In the genomic region with DNA sequence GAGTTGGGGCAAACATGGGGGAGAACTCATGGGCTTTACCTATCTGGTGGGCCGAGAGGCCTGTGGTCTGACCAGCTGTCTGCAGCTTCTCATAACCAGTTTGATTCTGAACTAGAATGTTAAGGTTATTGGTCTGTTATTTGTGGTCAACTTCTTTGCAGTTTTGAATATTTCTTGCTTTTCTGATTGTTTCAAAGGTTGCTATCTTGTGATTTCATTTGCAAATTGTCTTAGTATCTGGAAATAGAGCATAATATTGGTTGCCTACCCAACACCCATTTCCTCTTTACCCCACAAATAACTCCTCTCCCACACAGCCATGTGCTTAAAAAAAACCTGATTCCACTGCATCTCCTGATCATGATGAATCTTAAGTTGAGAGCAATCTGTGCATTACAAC, we compare ENCODE assay signal across 14 cellular contexts. TPM values are rescaled to one million over a fixed set of nuclear protein-coding genes. Genes with fewer than 3 reads are reported as not detected.
DNase-seq lines count a peak whose midpoint lies in the region; ATAC-seq, FAIRE-seq and TF ChIP-seq lines count a peak whose summit lies in the region.
"Had no signal": no experiment of that assay in that cellular context is flagged by ENCODE, and none has a peak within 500 bp of the region (broad histone marks: within the 10 kb centered on the region; RNA-seq: fewer than 3 reads in every experiment).

No MANE protein-coding gene starts in this region.

- TF ChIP-seq RAD21 in GM12878 (IDR thresholded peaks at IDR 0.05; ENCODE audit: insufficient read depth, low read depth, low read length), result no peak

- BruUV-seq in GM12878 (replicated peaks; lab: Mats Ljungman, UMichigan), result no TSS peak

- peak in 1 of 2 experiments; percentile 64; a peak in 2 of 4 replicates for TF ChIP-seq EP300 in GM12878 (IDR thresholded peaks at IDR 0.05; ENCODE audit: borderline replicate concordance in 1 of 2, control insufficient read depth in 1 of 2, low read depth in 2 of 2, low read length in 2 of 2)
- no peak for TF ChIP-seq EP300 in transverse colon (IDR thresholded peaks at IDR 0.05; ENCODE audit: low read depth)

- ATAC-seq in GM18499 (IDR thresholded peaks at IDR 0.05; ENCODE audit: insufficient read depth, unreplicated experiment) (peak; percentile 46), GM21390 (IDR thresholded peaks at IDR 0.05; ENCODE audit: unreplicated experiment) (peak; percentile 69), HG03175 (IDR thresholded peaks at IDR 0.05; ENCODE audit: unreplicated experiment) (peak; percentile 53), GM12878 (peak; percentile 69)
- ATAC-seq: activated CD4-positive, CD25-positive, alpha-beta regulatory T cell treated with anti-CD3 and anti-CD28 coated beads, Interleukin-2, amount 50 U/mL, for 24 hours; psoas muscle had no signal

- FAIRE-seq in GM12878 (lab: Jason Lieb, UNC), result no peak

- in situ Hi-C loops in GM12878 (cut with MboI), result no loop called here
- in situ Hi-C loops in transverse colon (cut with MboI; ENCODE audit: low pct_ligation_motif_present in 1 of 4, low pct_unique_long_range_greater_than_20kb in 1 of 4, low sequenced_read_pairs in 3 of 4), result no loop called here

- H3K4me1 ChIP-seq in GM12878 (ENCODE audit: control insufficient read depth, insufficient read depth, low read length), result peaks cover 33% of the 10 kb centered on the region
- H3K4me1 ChIP-seq in transverse colon, result peaks cover 0 to 6% (median 0%) of the 10 kb centered on the region in 4 donors
- H3K4me1 ChIP-seq: psoas muscle had no signal

- peaks cover 2% of the 10 kb centered on the region; the same call in 1 of the 3 replicates for H3K9me3 ChIP-seq in GM12878 (replicated peaks; ENCODE audit: control insufficient read depth, insufficient read depth, low read length)
- no peaks in the 10 kb centered on the region for H3K9me3 ChIP-seq in transverse colon
- H3K9me3 ChIP-seq: psoas muscle had no signal

- H3K27ac ChIP-seq in GM12878 (ENCODE audit: control insufficient read depth, insufficient read depth) (no peak overlapping the region), transverse colon (no peak overlapping the region)
- H3K27ac ChIP-seq: C4-2B, psoas muscle had no signal

- 24% methylated on average over 1 of the region's 1 CpG for WGBS in GM12878 (ENCODE audit: insufficient coverage, insufficient replicate concordance, low lambda C conversion rate, missing lambda C conversion rate)
- WGBS in transverse colon (ENCODE audit: low coverage in 1 of 2), 2 donors, result 67 to 85% methylated on average over 1 of the region's 1 CpG

- no peaks in the 10 kb centered on the region for H4K20me1 ChIP-seq in GM12878 (ENCODE audit: control insufficient read depth, insufficient read depth)

- 0 out of 2 replicates have a peak overlapping the region, but pooled peaks have one; percentile 30 for H3K4me2 ChIP-seq in GM12878 (ENCODE audit: control insufficient read depth, insufficient read depth)

- no peak overlapping the region for H3K9ac ChIP-seq in GM12878 (ENCODE audit: control insufficient read depth, insufficient read depth, low read length)

- DNase-seq in GM12878 (ENCODE audit: low read depth, low spot score) (peak; percentile 26), transverse colon (no peak), dedifferentiated amniotic fluid mesenchymal stem cell (ENCODE audit: extremely low spot score) (no peak), OCI-M2 (lab: John Stamatoyannopoulos, UW; ENCODE audit: unreplicated experiment) (no peak), foreskin fibroblast (no peak)
- DNase-seq: H7, NCI-H226, psoas muscle, SIG-M5 had no signal

- H3K27me3 ChIP-seq in GM12878 (replicated peaks in 1 of 2; ENCODE audit: control insufficient read depth in 2 of 2, insufficient read depth in 2 of 2, low read length in 1 of 2) (no peaks in the 10 kb centered on the region), transverse colon (no peaks in the 10 kb centered on the region)

- H3K36me3 ChIP-seq in GM12878 (ENCODE audit: control insufficient read depth in 2 of 2, insufficient read depth in 2 of 2, low read length in 1 of 2), result no peaks in the 10 kb centered on the region
- H3K36me3 ChIP-seq in transverse colon, result no peaks in the 10 kb centered on the region

- H3K4me3 ChIP-seq in GM12878, result no peak overlapping the region
- no peak overlapping the region for H3K4me3 ChIP-seq in transverse colon
- H3K4me3 ChIP-seq in foreskin fibroblast (ENCODE audit: low read depth in 1 of 2, low read length in 2 of 2), result no peak overlapping the region
- H3K4me3 ChIP-seq: psoas muscle had no signal

- no peaks in the 10 kb centered on the region for H3K79me2 ChIP-seq in GM12878 (ENCODE audit: control insufficient read depth, insufficient read depth, low read length)

- RAD21 ChIA-PET in GM12878 (lab: Charles Lee; ENCODE audit: unreplicated experiment), result interaction anchor here (1.3 to 2.6 kb wide), 3 partner anchors 15 to 32 kb away, joined by 4 to 8 read pairs (median 7); no protein-coding TSS in a partner anchor

- TF ChIP-seq POLR2A in GM12878 (IDR thresholded peaks at IDR 0.05; ENCODE audit: low read depth, low read length), result no peak
- no peak for TF ChIP-seq POLR2A in transverse colon (IDR thresholded peaks at IDR 0.05)

- CTCF ChIA-PET in GM12878 (lab: Yijun Ruan, JAX), result interaction anchor here (0.7 to 1.5 kb wide), 10 partner anchors 10 to 319 kb away, joined by 3 to 5 read pairs (median 3); no protein-coding TSS in a partner anchor

- intact Hi-C loops in GM12878 (cut with micrococcal nuclease; ENCODE audit: unreplicated experiment), result loop anchor here (5.0 kb wide), 1 partner anchor 40 kb away; a partner anchor contains a TSS
- intact Hi-C loops in transverse colon (cut with DNase I; ENCODE audit: low total_unique reads), result no loop called here

- TF ChIP-seq CTCF in GM12878 (IDR thresholded peaks at IDR 0.05 in 2 of 3, conservative IDR thresholded peaks at IDR 0.05 in 1 of 3; ENCODE audit: control insufficient read depth in 2 of 3, extremely low read depth in 1 of 3, insufficient read depth in 1 of 3, low read depth in 3 of 3, low read length in 3 of 3) (no peak), transverse colon (IDR thresholded peaks at IDR 0.05) (no peak), foreskin fibroblast (IDR thresholded peaks at IDR 0.05; ENCODE audit: low read depth, low read length) (no peak)

- SMC1A ChIA-PET in GM12878 (lab: Charles Lee; ENCODE audit: uncharacterized antibody, unreplicated experiment), result interaction anchor here (0.7 to 3.5 kb wide), 12 partner anchors 7 to 85 kb away, joined by 3 to 16 read pairs (median 9); no protein-coding TSS in a partner anchor

- H2AFZ ChIP-seq in GM12878 (ENCODE audit: control insufficient read depth, low read depth, low read length), result peak overlapping the region; percentile 25

- POLR2A ChIA-PET in GM12878 (lab: Charles Lee), result interaction anchor here (0.8 to 1.3 kb wide), 3 partner anchors 10 to 75 kb away, joined by 3 read pairs; no protein-coding TSS in a partner anchor

TF ChIP-seq in GM12878, 131 proteins besides CTCF, POLR2A, EP300 and RAD21 (continues in another document):
- TF ChIP-seq ETV6 (conservative IDR thresholded peaks at IDR 0.05 in 1 of 2, IDR thresholded peaks at IDR 0.05 in 1 of 2; ENCODE audit: borderline replicate concordance in 1 of 2, low read depth in 1 of 2), result peak in 1 of 2 experiments; percentile 35; a peak in 1 of 4 replicates
- TF ChIP-seq, protein P1, sequence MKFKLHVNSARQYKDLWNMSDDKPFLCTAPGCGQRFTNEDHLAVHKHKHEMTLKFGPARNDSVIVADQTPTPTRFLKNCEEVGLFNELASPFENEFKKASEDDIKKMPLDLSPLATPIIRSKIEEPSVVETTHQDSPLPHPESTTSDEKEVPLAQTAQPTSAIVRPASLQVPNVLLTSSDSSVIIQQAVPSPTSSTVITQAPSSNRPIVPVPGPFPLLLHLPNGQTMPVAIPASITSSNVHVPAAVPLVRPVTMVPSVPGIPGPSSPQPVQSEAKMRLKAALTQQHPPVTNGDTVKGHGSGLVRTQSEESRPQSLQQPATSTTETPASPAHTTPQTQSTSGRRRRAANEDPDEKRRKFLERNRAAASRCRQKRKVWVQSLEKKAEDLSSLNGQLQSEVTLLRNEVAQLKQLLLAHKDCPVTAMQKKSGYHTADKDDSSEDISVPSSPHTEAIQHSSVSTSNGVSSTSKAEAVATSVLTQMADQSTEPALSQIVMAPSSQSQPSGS (IDR thresholded peaks at IDR 0.05; ENCODE audit: low read length), result peak; percentile 62
- no peak for TF ChIP-seq NR2F1 (conservative IDR thresholded peaks at IDR 0.05)
- peak; percentile 58; the same call in 1 of the 2 replicates for TF ChIP-seq TCF3 (IDR thresholded peaks at IDR 0.05; ENCODE audit: borderline replicate concordance, insufficient read depth, low read depth, low read length)
- peak; percentile 23; the same call in 1 of the 2 replicates for TF ChIP-seq ZNF384 (IDR thresholded peaks at IDR 0.05; ENCODE audit: borderline replicate concordance, low read depth, low read length)
- no peak for TF ChIP-seq EZH2 (IDR thresholded peaks at IDR 0.05; ENCODE audit: borderline replicate concordance, control insufficient read depth, low read depth, low read length)
- peak; percentile 89 for TF ChIP-seq RUNX3 (IDR thresholded peaks at IDR 0.05; ENCODE audit: low read length)
- peak; percentile 55; the same call in 1 of the 2 replicates for TF ChIP-seq TBL1XR1 (IDR thresholded peaks at IDR 0.05; ENCODE audit: low read depth, low read length)
- no peak for TF ChIP-seq KDM1A (IDR thresholded peaks at IDR 0.05; ENCODE audit: borderline replicate concordance)

RNA-seq across cellular contexts. Expression of a gene that starts 39.1 kb away (rescaled TPM):
- 264 and 275 TPM in 2 replicates for total RNA-seq in GM12878 (2013; cell fraction: nucleolus; rRNA removed)
- 36.3 and 41.1 TPM in 2 replicates for total RNA-seq in GM12878 (2014; rRNA removed)
- 36.0 and 36.2 TPM in 2 replicates for total RNA-seq in GM12878 (2014; rRNA removed; fragmentation: Illumina TruSeq; extraction: Trizol)
- total RNA-seq in GM12878 (2021), result 24.9 and 25.6 TPM in 2 replicates
- polyA plus RNA-seq in GM12878 (2011; ENCODE audit: low read depth), result 2.5 TPM
- polyA plus RNA-seq in GM12878 (2011; rRNA removed), result 84.6 and 87.0 TPM in 2 replicates
- polyA plus RNA-seq in GM12878 (2011; cell fraction: cytosol; rRNA removed), result 37.7 and 39.0 TPM in 2 replicates
- polyA plus RNA-seq in GM12878 (2011; cell fraction: nucleus; rRNA removed), result 123 and 134 TPM in 2 replicates
- 7.6 and 8.8 TPM in 2 replicates for polyA plus RNA-seq in GM12878 (2012)
- 27.3 and 35.5 TPM in 2 replicates for polyA plus RNA-seq in GM12878 (2014; fragmentation: Illumina TruSeq; extraction: Trizol)
- polyA plus RNA-seq in GM12878 (2014; fragmentation: Nextera tagmentation; extraction: Ambion mirVana), result 1 to 10 TPM; 5.4 to 8.6 TPM
- 18.2 and 24.6 TPM in 2 replicates for polyA plus RNA-seq in GM12878 (2014; rRNA removed)
- 10 to 100 TPM in 1 of 2 experiments, 1 to 10 TPM in 1; 3.3 to 11.3 TPM for polyA plus RNA-seq in GM12878 (2016; fragmentation: Nextera tagmentation; extraction: Ambion mirVana)
- 131 and 158 TPM in 2 replicates for polyA minus RNA-seq in GM12878 (2011; rRNA and poly(A)+ RNA removed)
- polyA minus RNA-seq in GM12878 (2011; cell fraction: cytosol; rRNA and poly(A)+ RNA removed), result 27.3 and 36.6 TPM in 2 replicates
- polyA minus RNA-seq in GM12878 (2011; cell fraction: nucleus; rRNA and poly(A)+ RNA removed), result 180 and 273 TPM in 2 replicates
- 100 to 1,000 TPM in 1 of 4 donors, 10 to 100 TPM in 3; 12.3 to 147 (median 71.2) TPM for total RNA-seq in transverse colon
